12 cellular contexts compared by ENCODE assay signal in the genomic region with DNA sequence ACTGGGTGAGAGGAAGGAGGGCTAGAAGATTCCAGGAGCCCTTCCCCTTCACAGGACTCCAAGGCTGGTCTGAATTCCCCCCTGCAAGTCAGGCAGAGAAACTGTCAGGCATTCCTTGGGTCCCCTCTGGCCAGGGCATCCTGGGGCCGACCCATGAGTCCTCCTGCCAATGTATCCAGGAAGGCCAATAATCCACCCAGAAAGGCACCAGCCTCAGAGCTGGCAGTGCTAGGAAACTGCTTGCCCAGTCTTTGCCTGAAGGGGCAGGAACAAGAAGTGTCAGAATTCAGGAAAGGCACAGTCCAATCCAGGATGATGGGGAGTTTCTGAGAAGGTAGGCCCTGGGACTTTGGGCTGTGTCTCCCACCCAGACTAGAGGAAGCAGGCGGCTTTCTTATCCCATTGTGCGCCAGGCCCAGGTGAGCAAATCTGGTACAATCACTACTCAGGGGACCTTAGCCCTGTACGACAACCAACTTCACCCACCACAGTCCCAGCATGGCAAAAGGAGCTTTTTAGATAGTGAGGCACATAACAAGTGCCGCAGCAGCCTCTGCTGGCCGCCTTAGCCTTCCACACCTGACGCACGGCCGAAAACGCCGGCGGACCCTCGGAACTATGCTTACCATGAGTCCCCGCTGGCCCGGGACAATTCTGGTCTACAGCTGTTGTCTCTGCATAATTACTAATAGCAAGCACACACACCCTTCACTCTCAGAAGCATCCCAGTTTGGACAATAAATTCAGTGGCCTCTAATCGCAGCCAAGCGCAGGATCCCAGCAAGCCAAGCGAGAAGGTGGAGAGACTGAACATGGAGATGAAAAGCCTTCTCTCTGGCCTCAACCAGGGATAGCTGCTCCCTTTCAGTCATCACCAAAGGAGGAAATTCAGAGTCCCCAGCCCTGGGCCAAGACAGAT. TPM values are rescaled to one million over a fixed set of nuclear protein-coding genes. Genes with fewer than 3 reads are reported as not detected.
DNase-seq lines count a peak whose midpoint lies in the region; ATAC-seq and TF ChIP-seq lines count a peak whose summit lies in the region.
"Had no signal": no experiment of that assay in that cellular context is flagged by ENCODE, and none has a peak within 500 bp of the region (broad histone marks: within the 10 kb centered on the region; RNA-seq: fewer than 3 reads in every experiment).

No MANE protein-coding gene starts in this region.

- peaks cover 1% of the 10 kb centered on the region for H3K36me3 Mint-ChIP-seq in progenitor cell of endocrine pancreas (ENCODE audit: insufficient read depth)

- peaks cover 29% of the 10 kb centered on the region for H3K27me3 Mint-ChIP-seq in progenitor cell of endocrine pancreas

- H3K4me1 Mint-ChIP-seq in progenitor cell of endocrine pancreas (ENCODE audit: low read depth), result peaks cover 3% of the 10 kb centered on the region

- H3K4me3 Mint-ChIP-seq in progenitor cell of endocrine pancreas (ENCODE audit: low read depth), result peak overlapping the region; percentile 67
- H3K4me3 Mint-ChIP-seq: dendritic cell treated with granulocyte-macrophage colony-stimulating factor and Interleukin-4, amounts not matched to agents 40 ng/mL and 50 ng/mL, for 4 days had no signal

- peak; percentile 36 for DNase-seq in globus pallidus (ENCODE audit: low spot score)
- no peak for DNase-seq in progenitor cell of endocrine pancreas (ENCODE audit: low spot score, unreplicated experiment)
- DNase-seq in DMS114 treated with DMSO at 0.1 percent for 48 hours (lab: John Stamatoyannopoulos, UW; ENCODE audit: unreplicated experiment), result no peak
- no peak for DNase-seq in T1000 (lab: John Stamatoyannopoulos, UW)
- no peak for DNase-seq in NCI-H1417 treated with DMSO at 0.1 percent for 48 hours (lab: John Stamatoyannopoulos, UW)
- DNase-seq in NCI-H526 treated with DMSO at 0.1 percent for 48 hours (lab: John Stamatoyannopoulos, UW), result no peak

- H3K27ac Mint-ChIP-seq in progenitor cell of endocrine pancreas, result no peak overlapping the region
- H3K27ac Mint-ChIP-seq: dendritic cell treated with granulocyte-macrophage colony-stimulating factor and Interleukin-4, amounts not matched to agents 40 ng/mL and 50 ng/mL, for 4 days had no signal

- TF ChIP-seq CTCF in progenitor cell of endocrine pancreas (IDR thresholded peaks at IDR 0.05; ENCODE audit: unreplicated experiment), result no peak

- ATAC-seq in GM19043 (IDR thresholded peaks at IDR 0.05; ENCODE audit: low read depth, unreplicated experiment) (peak; percentile 17), HG03432 (IDR thresholded peaks at IDR 0.05; ENCODE audit: unreplicated experiment) (peak; percentile 14)

- H3K9me3 Mint-ChIP-seq in progenitor cell of endocrine pancreas (ENCODE audit: low read depth), result no peaks in the 10 kb centered on the region
- H3K9me3 Mint-ChIP-seq: dendritic cell treated with granulocyte-macrophage colony-stimulating factor and Interleukin-4, amounts not matched to agents 40 ng/mL and 50 ng/mL, for 4 days had no signal

RNA-seq across cellular contexts. Expression of gene BUD13, which starts 40.7 kb away (rescaled TPM):
- 23.8 and 26.8 TPM in 2 replicates for total RNA-seq in progenitor cell of endocrine pancreas

RNA-seq across cellular contexts. Expression of gene ZPR1, which starts 55.7 kb away (rescaled TPM):
- 48.6 TPM in 2 replicates for total RNA-seq in progenitor cell of endocrine pancreas

RNA-seq across cellular contexts. Expression of gene APOA5, which starts 59.6 kb away (rescaled TPM):
- not detected in 2 replicates for total RNA-seq in progenitor cell of endocrine pancreas
- total RNA-seq: heart left ventricle, OCI-LY7, urinary bladder had no signal
